ENCODE assay signal across 13 cellular contexts in the genomic region with DNA sequence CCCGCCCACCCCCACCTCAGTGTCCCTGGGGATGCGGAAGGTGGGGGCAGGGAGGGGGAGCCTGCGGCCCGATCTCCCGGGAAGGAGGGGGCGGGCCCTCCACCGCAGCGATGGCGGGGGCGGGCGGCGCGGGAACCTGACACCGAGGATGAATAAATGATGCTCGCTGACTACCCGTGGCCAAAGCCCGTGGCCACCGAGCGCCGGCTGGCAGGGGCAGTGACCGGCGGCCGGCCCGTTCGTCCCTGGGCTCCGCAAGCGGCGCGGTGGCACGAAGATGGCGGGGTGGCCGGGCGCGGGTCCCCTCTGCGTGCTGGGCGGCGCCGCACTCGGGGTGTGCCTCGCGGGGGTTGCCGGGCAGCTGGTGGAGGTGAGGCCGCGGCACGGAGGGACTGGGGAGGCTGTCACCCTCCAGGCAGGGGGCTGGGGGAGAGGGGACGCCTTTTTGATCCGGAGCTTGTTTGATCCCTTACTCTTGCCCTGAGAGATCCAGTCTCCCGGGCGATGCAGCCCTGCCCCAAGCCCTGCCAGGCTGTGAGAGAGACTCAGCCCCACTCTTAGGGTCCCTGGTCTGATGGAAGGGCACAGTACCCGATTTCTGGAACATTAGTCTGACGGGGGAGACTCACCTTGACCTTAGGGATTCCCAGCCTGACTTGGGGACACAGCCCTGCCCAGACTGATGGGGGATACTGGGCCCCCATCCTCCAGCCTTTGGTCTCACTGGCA. TPM values are rescaled to one million over a fixed set of nuclear protein-coding genes. Genes with fewer than 3 reads are reported as not detected.
DNase-seq lines count a peak whose midpoint lies in the region; ATAC-seq, FAIRE-seq and TF ChIP-seq lines count a peak whose summit lies in the region.
"Had no signal": no experiment of that assay in that cellular context is flagged by ENCODE, and none has a peak within 500 bp of the region (broad histone marks: within the 10 kb centered on the region; RNA-seq: fewer than 3 reads in every experiment).

A gene with protein sequence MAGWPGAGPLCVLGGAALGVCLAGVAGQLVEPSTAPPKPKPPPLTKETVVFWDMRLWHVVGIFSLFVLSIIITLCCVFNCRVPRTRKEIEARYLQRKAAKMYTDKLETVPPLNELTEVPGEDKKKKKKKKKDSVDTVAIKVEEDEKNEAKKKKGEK (plus strand): TSS at position 182 of the 729 bp plus-strand sequence. CDS start 96 bp downstream, at position 278.

- H3K36me3 Mint-ChIP-seq in CD4-positive, alpha-beta memory T cell, result no peaks in the 10 kb centered on the region
- H3K36me3 Mint-ChIP-seq: stimulated activated memory B cell treated with anti-CD40 and anti-IgM and Interleukin-4, amounts not matched to agents 10 μg/mL and 1 μg/mL and 100 μg/mL, for 72 hours had no signal

- H3K4me3 ChIP-seq in CD4-positive, alpha-beta memory T cell (ENCODE audit: low read length in 2 of 2), result peak within 1 kb of the TSS in 1 of 2 donors; percentile 14
- H3K4me3 ChIP-seq in psoas muscle (peak within 1 kb of the TSS; percentile 65), small intestine (ENCODE audit: low read depth in 1 of 2, low read length in 2 of 2) (no peak within 1 kb of the TSS)

- no peak for TF ChIP-seq EP300 in Ishikawa (IDR thresholded peaks at IDR 0.05; ENCODE audit: borderline replicate concordance)

- peaks cover 25% of the 10 kb centered on the region for H3K4me1 ChIP-seq in CD4-positive, alpha-beta memory T cell (ENCODE audit: insufficient read depth, low read length)
- peaks cover 48% of the 10 kb centered on the region for H3K4me1 ChIP-seq in psoas muscle
- no peaks in the 10 kb centered on the region for H3K4me1 ChIP-seq in small intestine (ENCODE audit: control insufficient read depth in 2 of 2, insufficient read depth in 1 of 2, low read depth in 1 of 2, low read length in 1 of 2)

- no peak for TF ChIP-seq RAD21 in Ishikawa (IDR thresholded peaks at IDR 0.05; ENCODE audit: low read depth)

- peak in 1 of 5 donors; percentile 31 for DNase-seq in CD4-positive, alpha-beta memory T cell
- DNase-seq in Right ventricle myocardium superior, result peak; percentile 41
- peak; percentile 54 to 69 for DNase-seq in psoas muscle
- DNase-seq in small intestine, result no peak
- no peak for DNase-seq in kidney glomerular epithelial cell (lab: John Stamatoyannopoulos, UW)
- DNase-seq in activated CD4-positive, alpha-beta T cell treated with anti-CD3 and anti-CD28 coated beads for 1 hour, result no peak

- CTCF ChIA-PET in CD4-positive, alpha-beta memory T cell (lab: Charles Lee; ENCODE audit: partially characterized antibody), result interaction anchor here (0.8 to 2.4 kb wide), 3 partner anchors 11 to 210 kb away, joined by 3 to 16 read pairs (median 3); no protein-coding TSS in a partner anchor

- ATAC-seq in Right ventricle myocardium superior (ENCODE audit: poor library complexity) (no peak), psoas muscle (peak; percentile 9 to 35 (median 28))
- ATAC-seq: HCT116; stimulated activated memory B cell treated with anti-CD40 and anti-IgM and Interleukin-4, amounts not matched to agents 10 μg/mL and 1 μg/mL and 100 μg/mL, for 72 hours had no signal

- no peaks in the 10 kb centered on the region for H3K36me3 ChIP-seq in CD4-positive, alpha-beta memory T cell (ENCODE audit: insufficient read depth, low read length)
- H3K36me3 ChIP-seq in psoas muscle (ENCODE audit: insufficient read depth in 1 of 2, low read depth in 1 of 2), result no peaks in the 10 kb centered on the region
- H3K36me3 ChIP-seq in small intestine (ENCODE audit: control insufficient read depth in 2 of 2, insufficient read depth in 2 of 2, low read length in 2 of 2), result no peaks in the 10 kb centered on the region
- H3K36me3 ChIP-seq: pancreas had no signal

- no peak for TF ChIP-seq CTCF in psoas muscle (IDR thresholded peaks at IDR 0.05)

- H3K27me3 Mint-ChIP-seq in CD4-positive, alpha-beta memory T cell, result peaks cover 0 to under 1% of the 10 kb centered on the region in 2 donors

- POLR2A ChIA-PET in CD4-positive, alpha-beta memory T cell (lab: Charles Lee; ENCODE audit: partially characterized antibody), result no interaction called here

- H3K27me3 ChIP-seq in CD4-positive, alpha-beta memory T cell (ENCODE audit: insufficient read depth, low read length), result no peaks in the 10 kb centered on the region
- H3K27me3 ChIP-seq in psoas muscle (ENCODE audit: insufficient read depth in 3 of 3, low read length in 2 of 3), result no peaks in the 10 kb centered on the region
- H3K27me3 ChIP-seq in small intestine (ENCODE audit: control insufficient read depth in 2 of 2, insufficient read depth in 2 of 2, low read length in 2 of 2), result peaks cover 0 to 3% of the 10 kb centered on the region in 2 donors
- H3K27me3 ChIP-seq: pancreas had no signal

- H3K9me3 Mint-ChIP-seq in CD4-positive, alpha-beta memory T cell, result no peaks in the 10 kb centered on the region
- H3K9me3 Mint-ChIP-seq: stimulated activated memory B cell treated with anti-CD40 and anti-IgM and Interleukin-4, amounts not matched to agents 10 μg/mL and 1 μg/mL and 100 μg/mL, for 72 hours had no signal

- peak within 1 kb of the TSS in 5 of 7 donors; percentile 11 to 70 (median 30) for H3K27ac Mint-ChIP-seq in CD4-positive, alpha-beta memory T cell
- H3K27ac Mint-ChIP-seq: stimulated activated memory B cell treated with anti-CD40 and anti-IgM and Interleukin-4, amounts not matched to agents 10 μg/mL and 1 μg/mL and 100 μg/mL, for 72 hours had no signal

- no peak within 1 kb of the TSS for H3K27ac ChIP-seq in CD4-positive, alpha-beta memory T cell (ENCODE audit: low read depth, low read length)
- H3K27ac ChIP-seq in psoas muscle, result peak within 1 kb of the TSS; percentile 48
- no peak within 1 kb of the TSS for H3K27ac ChIP-seq in small intestine (ENCODE audit: low read depth in 1 of 2, low read length in 1 of 2)
- H3K27ac ChIP-seq: KMS-11, pancreas had no signal

- 8 to 11% (median 8%) methylated on average over 29 to 51 of the region's 51 CpGs for WGBS in psoas muscle, 3 donors
- 4 to 13% (median 7%) methylated on average over 29 to 51 of the region's 51 CpGs for WGBS in small intestine, 3 donors

- H3K4me3 Mint-ChIP-seq in CD4-positive, alpha-beta memory T cell, result peak within 1 kb of the TSS; percentile 14 to 73 (median 58)
- H3K4me3 Mint-ChIP-seq: stimulated activated memory B cell treated with anti-CD40 and anti-IgM and Interleukin-4, amounts not matched to agents 10 μg/mL and 1 μg/mL and 100 μg/mL, for 72 hours had no signal

- FAIRE-seq in small intestine (lab: Jason Lieb, UNC), result no peak
- FAIRE-seq: GM12891, pancreas had no signal

- H3K4me1 Mint-ChIP-seq in CD4-positive, alpha-beta memory T cell, result peaks cover 11 to 44% (median 23%) of the 10 kb centered on the region in 4 donors
- H3K4me1 Mint-ChIP-seq: stimulated activated memory B cell treated with anti-CD40 and anti-IgM and Interleukin-4, amounts not matched to agents 10 μg/mL and 1 μg/mL and 100 μg/mL, for 72 hours had no signal

- no peaks in the 10 kb centered on the region for H3K9me3 ChIP-seq in CD4-positive, alpha-beta memory T cell (ENCODE audit: control insufficient read depth in 1 of 2, low read length in 2 of 2)
- H3K9me3 ChIP-seq in psoas muscle (no peaks in the 10 kb centered on the region), small intestine (ENCODE audit: control insufficient read depth, low read depth) (no peaks in the 10 kb centered on the region)
- H3K9me3 ChIP-seq: pancreas had no signal

- intact Hi-C loops in CD4-positive, alpha-beta memory T cell (cut with micrococcal nuclease), result no loop called here
- intact Hi-C loops in Right ventricle myocardium superior (cut with DNase I) (loop anchor here (10.0 kb wide), 2 partner anchors 143 to 303 kb away; no protein-coding TSS in a partner anchor), psoas muscle (cut with DNase I) (loop anchor here (5.0 to 10.0 kb wide), 4 partner anchors 163 to 623 kb away; partner anchors contain the start of gene MYL3 (in 1 of the 2))

TF ChIP-seq in Ishikawa, 13 proteins besides CTCF, POLR2A, EP300 and RAD21:
- TF ChIP-seq EGR1 (IDR thresholded peaks at IDR 0.05), result peak; percentile 36; the same call in 1 of the 2 replicates
- TF ChIP-seq TEAD4 (IDR thresholded peaks at IDR 0.05), result no peak

RNA-seq across cellular contexts. Expression of the gene that starts here (rescaled TPM):
- total RNA-seq in CD4-positive, alpha-beta memory T cell, result 1 to 10 TPM; 3.1 to 3.3 TPM
- 1 to 10 TPM in 1 of 2 donors, under 1 TPM in 1; 0.70 to 2.3 TPM for polyA plus RNA-seq in CD4-positive, alpha-beta memory T cell
- total RNA-seq in Right ventricle myocardium superior (1.00 TPM), psoas muscle (1 to 10 TPM in 1 of 4 donors, under 1 TPM in 3; 0.27 to 2.2 (median 0.33) TPM)
- polyA plus RNA-seq in psoas muscle (1 to 10 TPM in 1 of 3 donors, under 1 TPM in 2; 0.40 to 1.1 (median 0.65) TPM), small intestine (under 1 TPM in 1 of 3 donors, not detected in 2; 0.70 TPM)
- total RNA-seq: RPMI7951 had no signal

Comparison
In these comparisons a context has a peak if more than half of its experiments do, and no peak if none do; other contexts are left out.
1. Peak in DNase-seq in Right ventricle myocardium superior; RNA of the gene not detected or under 1 TPM.
2. DNase-seq: peak in psoas muscle (2 of 2); none in small intestine (single experiment), kidney glomerular epithelial cell (single experiment) and activated CD4-positive, alpha-beta T cell treated with anti-CD3 and anti-CD28 coated beads for 1 hour (single experiment).